In the genomic region with DNA sequence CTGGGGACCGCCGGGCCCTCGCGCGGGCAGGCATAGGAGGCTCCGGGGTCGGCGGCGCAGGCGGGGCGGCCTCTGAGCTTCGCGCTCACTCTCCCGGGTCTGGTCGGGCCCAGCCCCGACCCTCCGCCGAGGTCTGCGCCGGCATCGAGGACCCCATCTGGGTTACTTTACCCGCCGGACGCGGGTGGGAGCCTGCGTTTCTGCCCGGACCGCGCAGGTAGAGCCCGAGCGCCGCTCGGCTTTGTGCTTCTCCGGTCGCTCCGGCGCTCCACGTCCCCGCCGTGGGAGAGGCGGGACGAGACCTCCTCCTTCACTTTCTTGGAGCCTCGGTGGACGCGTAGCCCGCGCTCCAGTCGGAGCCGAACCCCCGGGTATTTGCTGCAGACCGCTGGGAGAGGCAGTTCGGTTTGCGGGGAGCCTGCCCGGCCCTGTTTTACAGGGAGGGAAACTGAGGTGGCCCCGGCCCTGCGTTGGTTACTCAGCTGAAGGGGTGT, we compare ENCODE assay signal across 8 cellular contexts.
DNase-seq lines count a peak whose midpoint lies in the region; ATAC-seq and TF ChIP-seq lines count a peak whose summit lies in the region.

No MANE protein-coding gene starts in this region.

- H3K36me3 Mint-ChIP-seq in GM23338 (ENCODE audit: low read depth) = no peaks in the 10 kb centered on the region; the same call in 2 of the 3 replicates
- H3K36me3 Mint-ChIP-seq in activated CD8-positive, alpha-beta T cell treated with anti-CD3 and anti-CD28 coated beads for 36 hours (ENCODE audit: low read depth) = no peaks in the 10 kb centered on the region

- CTCF ChIA-PET in activated CD8-positive, alpha-beta T cell treated with anti-CD3 and anti-CD28 coated beads for 36 hours (lab: Charles Lee) = interaction anchor here (1.0 to 1.5 kb wide), 3 partner anchors 15 to 413 kb away, joined by 3 read pairs; no protein-coding TSS in a partner anchor

- H3K4me2 ChIP-seq in GM23338 (peak overlapping the region; percentile 80), skeletal muscle satellite cell (ENCODE audit: low read length) (peak overlapping the region; percentile 93)

- no peaks in the 10 kb centered on the region for H3K9me2 ChIP-seq in GM23338 (ENCODE audit: insufficient read depth)

- H3K4me3 Mint-ChIP-seq in GM23338 = peak overlapping the region; percentile 66
- peak overlapping the region; percentile 27 for H3K4me3 Mint-ChIP-seq in activated CD8-positive, alpha-beta T cell treated with anti-CD3 and anti-CD28 coated beads for 36 hours

- H3K4me1 Mint-ChIP-seq in GM23338 = peaks cover 20% of the 10 kb centered on the region
- H3K4me1 Mint-ChIP-seq in activated CD8-positive, alpha-beta T cell treated with anti-CD3 and anti-CD28 coated beads for 36 hours (ENCODE audit: low read depth) = peaks cover 32% of the 10 kb centered on the region

- no peak overlapping the region for H3K27ac ChIP-seq in GM23338 (ENCODE audit: low read depth)

- ATAC-seq in GM23338 = peak; percentile 43
- ATAC-seq in activated CD8-positive, alpha-beta T cell treated with anti-CD3 and anti-CD28 coated beads for 36 hours = no peak
- ATAC-seq in left ventricle myocardium superior = peak; percentile 47

- peak overlapping the region; percentile 66; the same call in 1 of the 2 replicates for H2AFZ ChIP-seq in GM23338

- DNase-seq in GM23338 (ENCODE audit: low spot score) = peak; percentile 55
- DNase-seq in activated CD8-positive, alpha-beta T cell treated with anti-CD3 and anti-CD28 coated beads for 36 hours = no peak
- DNase-seq in left ventricle myocardium superior = peak; percentile 38
- no peak for DNase-seq in epidermal melanocyte (ENCODE audit: insufficient read length, low spot score)
- no peak for DNase-seq in SKM-1 treated with dmso at 0.1 percent for 144 hours (lab: John Stamatoyannopoulos, UW; ENCODE audit: unreplicated experiment)
- no peak for DNase-seq in activated CD4-positive, alpha-beta T cell treated with anti-CD3 and anti-CD28 coated beads for 4 hours
- DNase-seq in medulla oblongata (ENCODE audit: extremely low spot score) = no peak

- H3K9ac ChIP-seq in skeletal muscle satellite cell (ENCODE audit: low read depth, low read length) = peak overlapping the region; percentile 85

- no peaks in the 10 kb centered on the region for H3K79me2 ChIP-seq in GM23338 (replicated peaks; ENCODE audit: insufficient read depth)

- H3K27me3 ChIP-seq in GM23338 (ENCODE audit: insufficient read depth) = peaks cover 93% of the 10 kb centered on the region
- no peaks in the 10 kb centered on the region for H3K27me3 ChIP-seq in skeletal muscle satellite cell (ENCODE audit: control insufficient read depth, insufficient read depth, low read length)

- H3K27ac Mint-ChIP-seq in GM23338 = no peak overlapping the region
- H3K27ac Mint-ChIP-seq in activated CD8-positive, alpha-beta T cell treated with anti-CD3 and anti-CD28 coated beads for 36 hours = no peak overlapping the region

- H3K9me3 Mint-ChIP-seq in GM23338 = no peaks in the 10 kb centered on the region
- H3K9me3 Mint-ChIP-seq in activated CD8-positive, alpha-beta T cell treated with anti-CD3 and anti-CD28 coated beads for 36 hours = no peaks in the 10 kb centered on the region

- POLR2A ChIA-PET in activated CD8-positive, alpha-beta T cell treated with anti-CD3 and anti-CD28 coated beads for 36 hours (lab: Charles Lee) = no interaction called here

- no peaks in the 10 kb centered on the region for H3K36me3 ChIP-seq in GM23338 (ENCODE audit: insufficient read depth)
- no peaks in the 10 kb centered on the region for H3K36me3 ChIP-seq in skeletal muscle satellite cell (ENCODE audit: insufficient read depth, low read length)

- H3K4me3 ChIP-seq in GM23338 (peak overlapping the region; percentile 61), skeletal muscle satellite cell (ENCODE audit: low read length) (peak overlapping the region; percentile 83)

- TF ChIP-seq CTCF in GM23338 (conservative IDR thresholded peaks at IDR 0.05; ENCODE audit: low read depth in 2 of 2) = no peak
- no peak for TF ChIP-seq CTCF in activated CD8-positive, alpha-beta T cell treated with anti-CD3 and anti-CD28 coated beads for 36 hours (IDR thresholded peaks at IDR 0.05)

- H3F3A ChIP-seq in GM23338 (replicated peaks; ENCODE audit: low read depth) = 0 out of 2 replicates have a peak, but pooled peaks cover 7% of the 10 kb centered on the region

- H3K9me3 ChIP-seq in skeletal muscle satellite cell (replicated peaks; ENCODE audit: low read length) = no peaks in the 10 kb centered on the region

- H3K27me3 Mint-ChIP-seq in GM23338 (ENCODE audit: insufficient read depth, low read depth, poor library complexity) = peaks cover 58% of the 10 kb centered on the region
- H3K27me3 Mint-ChIP-seq in activated CD8-positive, alpha-beta T cell treated with anti-CD3 and anti-CD28 coated beads for 36 hours = peaks cover 68% of the 10 kb centered on the region

- no peaks in the 10 kb centered on the region for H4K20me1 ChIP-seq in GM23338 (replicated peaks; ENCODE audit: insufficient read depth)

- intact Hi-C loops in activated CD8-positive, alpha-beta T cell treated with anti-CD3 and anti-CD28 coated beads for 36 hours (cut with micrococcal nuclease) = loop anchor here (5.0 kb wide), 1 partner anchor 61 kb away; a partner anchor contains a TSS
- intact Hi-C loops in left ventricle myocardium superior (cut with micrococcal nuclease) = no loop called here

- H3K4me1 ChIP-seq in GM23338 (ENCODE audit: insufficient read depth) = peaks cover 13% of the 10 kb centered on the region
- H3K4me1 ChIP-seq in skeletal muscle satellite cell (ENCODE audit: control insufficient read depth, insufficient read depth, low read length) = peaks cover 64% of the 10 kb centered on the region

TF ChIP-seq in GM23338, 12 proteins besides CTCF, POLR2A, EP300 and RAD21 (continues in another document):
- TF ChIP-seq, protein P1, sequence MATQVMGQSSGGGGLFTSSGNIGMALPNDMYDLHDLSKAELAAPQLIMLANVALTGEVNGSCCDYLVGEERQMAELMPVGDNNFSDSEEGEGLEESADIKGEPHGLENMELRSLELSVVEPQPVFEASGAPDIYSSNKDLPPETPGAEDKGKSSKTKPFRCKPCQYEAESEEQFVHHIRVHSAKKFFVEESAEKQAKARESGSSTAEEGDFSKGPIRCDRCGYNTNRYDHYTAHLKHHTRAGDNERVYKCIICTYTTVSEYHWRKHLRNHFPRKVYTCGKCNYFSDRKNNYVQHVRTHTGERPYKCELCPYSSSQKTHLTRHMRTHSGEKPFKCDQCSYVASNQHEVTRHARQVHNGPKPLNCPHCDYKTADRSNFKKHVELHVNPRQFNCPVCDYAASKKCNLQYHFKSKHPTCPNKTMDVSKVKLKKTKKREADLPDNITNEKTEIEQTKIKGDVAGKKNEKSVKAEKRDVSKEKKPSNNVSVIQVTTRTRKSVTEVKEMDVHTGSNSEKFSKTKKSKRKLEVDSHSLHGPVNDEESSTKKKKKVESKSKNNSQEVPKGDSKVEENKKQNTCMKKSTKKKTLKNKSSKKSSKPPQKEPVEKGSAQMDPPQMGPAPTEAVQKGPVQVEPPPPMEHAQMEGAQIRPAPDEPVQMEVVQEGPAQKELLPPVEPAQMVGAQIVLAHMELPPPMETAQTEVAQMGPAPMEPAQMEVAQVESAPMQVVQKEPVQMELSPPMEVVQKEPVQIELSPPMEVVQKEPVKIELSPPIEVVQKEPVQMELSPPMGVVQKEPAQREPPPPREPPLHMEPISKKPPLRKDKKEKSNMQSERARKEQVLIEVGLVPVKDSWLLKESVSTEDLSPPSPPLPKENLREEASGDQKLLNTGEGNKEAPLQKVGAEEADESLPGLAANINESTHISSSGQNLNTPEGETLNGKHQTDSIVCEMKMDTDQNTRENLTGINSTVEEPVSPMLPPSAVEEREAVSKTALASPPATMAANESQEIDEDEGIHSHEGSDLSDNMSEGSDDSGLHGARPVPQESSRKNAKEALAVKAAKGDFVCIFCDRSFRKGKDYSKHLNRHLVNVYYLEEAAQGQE (IDR thresholded peaks at IDR 0.05; ENCODE audit: unreplicated experiment) = no peak
- no peak for TF ChIP-seq ZNF331 (CRISPR knock-in tag; IDR thresholded peaks at IDR 0.05; ENCODE audit: low read depth)
- TF ChIP-seq, protein P2, sequence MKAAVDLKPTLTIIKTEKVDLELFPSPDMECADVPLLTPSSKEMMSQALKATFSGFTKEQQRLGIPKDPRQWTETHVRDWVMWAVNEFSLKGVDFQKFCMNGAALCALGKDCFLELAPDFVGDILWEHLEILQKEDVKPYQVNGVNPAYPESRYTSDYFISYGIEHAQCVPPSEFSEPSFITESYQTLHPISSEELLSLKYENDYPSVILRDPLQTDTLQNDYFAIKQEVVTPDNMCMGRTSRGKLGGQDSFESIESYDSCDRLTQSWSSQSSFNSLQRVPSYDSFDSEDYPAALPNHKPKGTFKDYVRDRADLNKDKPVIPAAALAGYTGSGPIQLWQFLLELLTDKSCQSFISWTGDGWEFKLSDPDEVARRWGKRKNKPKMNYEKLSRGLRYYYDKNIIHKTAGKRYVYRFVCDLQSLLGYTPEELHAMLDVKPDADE (IDR thresholded peaks at IDR 0.05) = no peak

Comparison
In these comparisons a context has a peak if more than half of its experiments do, and no peak if none do; other contexts are left out.
1. DNase-seq: peak in GM23338 (single experiment) and left ventricle myocardium superior (single experiment); none in activated CD8-positive, alpha-beta T cell treated with anti-CD3 and anti-CD28 coated beads for 36 hours (single experiment), epidermal melanocyte (single experiment), SKM-1 treated with dmso at 0.1 percent for 144 hours (single experiment), activated CD4-positive, alpha-beta T cell treated with anti-CD3 and anti-CD28 coated beads for 4 hours (0 of 2) and medulla oblongata (single experiment).